In genomic region chr11:69808708-69809107, GRCh38 we compare ENCODE assay signal across 1 cellular context.
A peak's percentile ranks its signal among the peaks of the same experiment; 100 is the strongest.
TF ChIP-seq lines count a peak whose summit lies in the region.

No MANE protein-coding gene starts in this region.

TF ChIP-seq in H1, 55 proteins besides CTCF, POLR2A, EP300 and RAD21 (continued from another document):
- no peak for TF ChIP-seq SIN3A (conservative IDR thresholded peaks at IDR 0.05 in 1 of 2, IDR thresholded peaks at IDR 0.05 in 1 of 2; ENCODE audit: low read depth in 1 of 2, low read length in 2 of 2)
- peak; percentile 22 for TF ChIP-seq EZH2 (IDR thresholded peaks at IDR 0.05; ENCODE audit: low read depth, low read length, severe bottlenecking)
- TF ChIP-seq JUND (IDR thresholded peaks at IDR 0.05; ENCODE audit: low read length) = no peak
- no peak for TF ChIP-seq SUZ12 (IDR thresholded peaks at IDR 0.05; ENCODE audit: low read length)
- no peak for TF ChIP-seq SP2 (IDR thresholded peaks at IDR 0.05; ENCODE audit: low read length)
- TF ChIP-seq, protein P1, sequence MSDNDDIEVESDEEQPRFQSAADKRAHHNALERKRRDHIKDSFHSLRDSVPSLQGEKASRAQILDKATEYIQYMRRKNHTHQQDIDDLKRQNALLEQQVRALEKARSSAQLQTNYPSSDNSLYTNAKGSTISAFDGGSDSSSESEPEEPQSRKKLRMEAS (IDR thresholded peaks at IDR 0.05) = peak; percentile 62; the same call in 1 of the 2 replicates
- no peak for TF ChIP-seq EGR1 (IDR thresholded peaks at IDR 0.05; ENCODE audit: borderline replicate concordance, low read depth, low read length)
- TF ChIP-seq KDM1A (IDR thresholded peaks at IDR 0.05; ENCODE audit: borderline replicate concordance, low read length) = no peak
- no peak for TF ChIP-seq CHD2 (IDR thresholded peaks at IDR 0.05; ENCODE audit: low read length)
- peak; percentile 42; the same call in 1 of the 2 replicates for TF ChIP-seq TEAD4 (IDR thresholded peaks at IDR 0.05; ENCODE audit: low read depth, low read length)
- no peak for TF ChIP-seq NANOG (IDR thresholded peaks at IDR 0.05; ENCODE audit: insufficient read depth, low read depth, low read length, poor library complexity, severe bottlenecking)
- TF ChIP-seq RNF2 (IDR thresholded peaks at IDR 0.05; ENCODE audit: borderline replicate concordance, low read depth, low read length, missing control alignments, poor library complexity, severe bottlenecking) = no peak
- peak; percentile 54; the same call in 1 of the 2 replicates for TF ChIP-seq E2F6 (IDR thresholded peaks at IDR 0.05)
- TF ChIP-seq SP4 (IDR thresholded peaks at IDR 0.05; ENCODE audit: low read length) = no peak
- TF ChIP-seq TAF1 (IDR thresholded peaks at IDR 0.05; ENCODE audit: low read depth, low read length) = no peak
- no peak for TF ChIP-seq SIRT6 (IDR thresholded peaks at IDR 0.05; ENCODE audit: low read length)
